Comparison of ENCODE assay signal across 18 cellular contexts in the genomic region with DNA sequence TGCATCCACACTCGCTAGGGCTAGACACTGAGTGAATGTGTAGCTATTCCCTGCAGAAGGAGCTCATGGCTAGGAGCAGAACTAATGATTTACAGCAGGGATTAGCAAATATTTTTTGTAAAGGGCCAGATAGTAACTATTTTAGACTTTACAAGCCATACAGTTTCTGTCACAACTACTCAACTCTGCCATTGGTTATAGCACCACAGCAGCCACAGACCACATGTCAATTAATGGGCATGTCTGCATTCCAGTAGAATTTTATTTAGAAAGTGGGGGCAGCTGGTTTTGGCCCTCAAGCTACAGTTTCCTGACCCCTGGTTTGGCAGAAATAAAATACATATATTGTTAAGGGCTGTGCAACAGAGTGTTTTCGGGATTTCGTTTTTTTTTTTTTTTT.
"Had no signal": no experiment of that assay in that cellular context is flagged by ENCODE, and none has a peak within 500 bp of the region (broad histone marks: within the 10 kb centered on the region; RNA-seq: fewer than 3 reads in every experiment).

No MANE protein-coding gene starts in this region.

- H3K4me3 ChIP-seq: dorsolateral prefrontal cortex, heart left ventricle, lung, skin epidermis, stomach, thoracic aorta had no signal

- H3K27me3 ChIP-seq: heart left ventricle, stomach had no signal

- ATAC-seq: heart left ventricle; left colon; left ventricle myocardium superior; naive thymus-derived CD4-positive, alpha-beta T cell; sciatic nerve had no signal

- H3K9me3 ChIP-seq: heart left ventricle, stomach, thoracic aorta had no signal

- H3K27ac ChIP-seq: dorsolateral prefrontal cortex, heart left ventricle, skin epidermis, stomach, thoracic aorta had no signal

- DNase-seq: cortex of kidney; dorsolateral prefrontal cortex; effector CD8-positive, alpha-beta T cell; heart left ventricle; hippocampal formation; left colon; left ventricle myocardium superior; mesenchymal stem cell; naive thymus-derived CD4-positive, alpha-beta T cell; nephron progenitor cell; stimulated activated naive CD4-positive, alpha-beta T cell; stomach; substantia nigra; trophoblast cell had no signal

- H3K4me1 ChIP-seq: heart left ventricle, stomach had no signal

- H3K36me3 ChIP-seq: heart left ventricle, stomach, thoracic aorta had no signal
